22 cellular contexts compared by ENCODE assay signal in the genomic region with DNA sequence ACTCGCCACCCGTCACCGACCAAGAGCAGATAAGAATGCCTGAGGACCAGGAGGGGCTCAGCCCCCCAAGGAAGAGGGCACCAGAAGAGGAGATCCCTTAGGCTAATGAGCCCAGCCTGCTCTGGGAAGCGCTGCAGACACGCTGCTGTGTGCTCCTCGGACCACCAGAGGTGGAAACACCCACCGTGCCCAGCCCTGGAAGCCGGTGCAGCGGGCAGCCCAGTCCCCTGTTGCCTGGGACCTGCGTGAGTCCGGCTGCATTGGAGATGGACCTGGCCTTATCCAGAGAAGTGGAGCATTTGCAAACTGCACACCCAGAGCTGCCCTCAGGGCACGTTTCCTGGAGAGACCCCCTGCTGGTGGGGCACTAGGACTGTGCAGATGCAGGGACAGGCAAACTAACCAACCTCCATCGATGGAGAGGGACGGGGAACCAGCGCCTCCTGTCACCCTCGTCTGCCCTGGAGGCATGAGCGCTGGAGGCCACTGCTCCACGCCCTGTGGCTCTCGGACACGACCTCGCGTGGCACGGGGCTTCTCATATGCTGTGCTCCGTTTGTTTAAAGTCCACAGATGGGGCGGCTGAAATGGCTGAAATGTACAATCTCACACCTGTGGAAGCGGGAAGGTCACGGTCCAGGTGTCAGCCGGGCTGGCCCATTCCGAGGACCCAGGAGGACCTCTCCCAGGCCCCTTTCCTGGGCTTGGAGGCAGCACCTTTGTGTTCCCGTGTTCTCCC.
A peak's percentile ranks its signal among the peaks of the same experiment; 100 is the strongest.
DNase-seq lines count a peak whose midpoint lies in the region; ATAC-seq and TF ChIP-seq lines count a peak whose summit lies in the region.
"Had no signal": no experiment of that assay in that cellular context is flagged by ENCODE, and none has a peak within 500 bp of the region (broad histone marks: within the 10 kb centered on the region; RNA-seq: fewer than 3 reads in every experiment).

No MANE protein-coding gene starts in this region.

- peak overlapping the region; percentile 80 for H3K23ac ChIP-seq in neuronal stem cell (ENCODE audit: low read depth, low read length, poor library complexity)
- H3K23ac ChIP-seq in mesendoderm (ENCODE audit: low read length) = no peak overlapping the region

- in situ Hi-C loops in brain microvascular endothelial cell (cut with HindIII; ENCODE audit: low pct_ligation_motif_present, low sequenced_read_pairs) = no loop called here

- peak overlapping the region; percentile 79 for H3K14ac ChIP-seq in neuronal stem cell (ENCODE audit: low read length)

- CTCF ChIA-PET in activated naive CD4-positive, alpha-beta T cell treated with anti-CD3 and anti-CD28 coated beads, Interleukin-2, amount 10 ng/mL, durations not matched to agents 7 days and 5 days (lab: Charles Lee) = interaction anchor here (0.9 kb wide), 1 partner anchor 92 kb away, joined by 3 read pairs; no protein-coding TSS in a partner anchor
- CTCF ChIA-PET in activated CD4-positive, alpha-beta T cell treated with anti-CD3 and anti-CD28 coated beads, Interleukin-2, amount 10 ng/mL, durations not matched to agents 7 days and 5 days (lab: Charles Lee) = no interaction called here

- peaks cover 5% of the 10 kb centered on the region for H3K4me1 Mint-ChIP-seq in activated naive CD4-positive, alpha-beta T cell treated with anti-CD3 and anti-CD28 coated beads, Interleukin-2, amount 10 ng/mL, durations not matched to agents 7 days and 5 days
- peaks cover 19 to 23% (median 20%) of the 10 kb centered on the region in 3 donors for H3K4me1 Mint-ChIP-seq in IgD-negative memory B cell
- peaks cover 7% of the 10 kb centered on the region for H3K4me1 Mint-ChIP-seq in activated CD4-positive, alpha-beta T cell treated with anti-CD3 and anti-CD28 coated beads, Interleukin-2, amount 10 ng/mL, durations not matched to agents 7 days and 5 days

- no peaks in the 10 kb centered on the region for H3K27me3 Mint-ChIP-seq in activated naive CD4-positive, alpha-beta T cell treated with anti-CD3 and anti-CD28 coated beads, Interleukin-2, amount 10 ng/mL, durations not matched to agents 7 days and 5 days
- no peaks in the 10 kb centered on the region for H3K27me3 Mint-ChIP-seq in IgD-negative memory B cell
- H3K27me3 Mint-ChIP-seq in activated CD4-positive, alpha-beta T cell treated with anti-CD3 and anti-CD28 coated beads, Interleukin-2, amount 10 ng/mL, durations not matched to agents 7 days and 5 days = no peaks in the 10 kb centered on the region
- H3K27me3 Mint-ChIP-seq: activated CD4-positive, alpha-beta memory T cell treated with anti-CD3 and anti-CD28 coated beads for 36 hours; activated naive CD8-positive, alpha-beta T cell treated with anti-CD3 and anti-CD28 coated beads, Interleukin-2, amount 10 ng/mL, durations not matched to agents 7 days and 5 days had no signal

- H3K4me1 ChIP-seq in neuronal stem cell (ENCODE audit: control insufficient read depth in 2 of 2, insufficient read depth in 1 of 2, low read depth in 1 of 2, low read length in 2 of 2) = peaks cover 14 to 27% of the 10 kb centered on the region in 2 donors
- H3K4me1 ChIP-seq in suprapubic skin = peaks cover 8% of the 10 kb centered on the region
- H3K4me1 ChIP-seq in mesendoderm (ENCODE audit: control insufficient read depth, low read depth, low read length) = peaks cover 7% of the 10 kb centered on the region

- peaks cover 2% of the 10 kb centered on the region for H3K79me1 ChIP-seq in neuronal stem cell (ENCODE audit: low read depth, low read length)
- no peaks in the 10 kb centered on the region for H3K79me1 ChIP-seq in mesendoderm (ENCODE audit: low read length)

- H3K9ac ChIP-seq in neuronal stem cell (ENCODE audit: low read depth, low read length, poor library complexity) = no peak overlapping the region
- H3K9ac ChIP-seq in mesendoderm (ENCODE audit: low read length) = no peak overlapping the region

- no peak overlapping the region for H2AK5ac ChIP-seq in neuronal stem cell (ENCODE audit: low read depth, low read length)
- H2AK5ac ChIP-seq in mesendoderm (ENCODE audit: low read length) = no peak overlapping the region

- no peak for TF ChIP-seq EP300 in suprapubic skin (IDR thresholded peaks at IDR 0.05)

- H2BK5ac ChIP-seq in neuronal stem cell (ENCODE audit: low read length) = no peak overlapping the region
- H2BK5ac ChIP-seq in mesendoderm (ENCODE audit: low read length) = no peak overlapping the region

- no peak for ATAC-seq in activated naive CD4-positive, alpha-beta T cell treated with anti-CD3 and anti-CD28 coated beads, Interleukin-2, amount 50 U/mL, for 72 hours

- H3K4ac ChIP-seq in neuronal stem cell (ENCODE audit: low read length) (peak overlapping the region; percentile 23), mesendoderm (ENCODE audit: low read depth, low read length) (no peak overlapping the region)

- H3K9me3 ChIP-seq in neuronal stem cell (replicated peaks in 1 of 2; ENCODE audit: control insufficient read depth in 2 of 2, insufficient read depth in 1 of 2, low read depth in 1 of 2, low read length in 2 of 2) = no peaks in the 10 kb centered on the region
- H3K9me3 ChIP-seq in suprapubic skin = no peaks in the 10 kb centered on the region
- H3K9me3 ChIP-seq: ascending aorta, transverse colon had no signal

- H3K36me3 Mint-ChIP-seq in activated naive CD4-positive, alpha-beta T cell treated with anti-CD3 and anti-CD28 coated beads, Interleukin-2, amount 50 U/mL, for 72 hours = peaks cover 0 to 5% of the 10 kb centered on the region in 2 donors
- H3K36me3 Mint-ChIP-seq in activated naive CD4-positive, alpha-beta T cell treated with anti-CD3 and anti-CD28 coated beads, Interleukin-2, amount 10 ng/mL, durations not matched to agents 7 days and 5 days = peaks cover 11% of the 10 kb centered on the region
- peaks cover 4% of the 10 kb centered on the region for H3K36me3 Mint-ChIP-seq in IgD-negative memory B cell
- H3K36me3 Mint-ChIP-seq in activated CD4-positive, alpha-beta T cell treated with anti-CD3 and anti-CD28 coated beads, Interleukin-2, amount 10 ng/mL, durations not matched to agents 7 days and 5 days (ENCODE audit: low read depth) = no peaks in the 10 kb centered on the region

- no peaks in the 10 kb centered on the region for H3K9me3 Mint-ChIP-seq in activated naive CD4-positive, alpha-beta T cell treated with anti-CD3 and anti-CD28 coated beads, Interleukin-2, amount 50 U/mL, for 72 hours
- no peaks in the 10 kb centered on the region for H3K9me3 Mint-ChIP-seq in activated naive CD4-positive, alpha-beta T cell treated with anti-CD3 and anti-CD28 coated beads, Interleukin-2, amount 10 ng/mL, durations not matched to agents 7 days and 5 days
- H3K9me3 Mint-ChIP-seq in IgD-negative memory B cell = no peaks in the 10 kb centered on the region
- H3K9me3 Mint-ChIP-seq in activated CD4-positive, alpha-beta T cell treated with anti-CD3 and anti-CD28 coated beads, Interleukin-2, amount 10 ng/mL, durations not matched to agents 7 days and 5 days = no peaks in the 10 kb centered on the region
- H3K9me3 Mint-ChIP-seq: activated CD4-positive, alpha-beta memory T cell treated with anti-CD3 and anti-CD28 coated beads for 36 hours; activated naive CD8-positive, alpha-beta T cell treated with anti-CD3 and anti-CD28 coated beads, Interleukin-2, amount 10 ng/mL, durations not matched to agents 7 days and 5 days had no signal

- H4K5ac ChIP-seq in mesendoderm (ENCODE audit: low read length) = no peak overlapping the region

- H3K18ac ChIP-seq in neuronal stem cell (ENCODE audit: low read length) (peak overlapping the region; percentile 64), mesendoderm (ENCODE audit: low read length) (no peak overlapping the region)

- H2BK15ac ChIP-seq in neuronal stem cell (ENCODE audit: low read length) = no peak overlapping the region
- no peak overlapping the region for H2BK15ac ChIP-seq in mesendoderm (replicated peaks; ENCODE audit: low read depth)

- H2BK120ac ChIP-seq in neuronal stem cell (ENCODE audit: low read depth, low read length) (no peak overlapping the region), mesendoderm (ENCODE audit: low read depth, low read length) (no peak overlapping the region)

- no peak overlapping the region for H4K91ac ChIP-seq in neuronal stem cell (ENCODE audit: low read depth, low read length, poor library complexity)

- H2BK12ac ChIP-seq in neuronal stem cell (ENCODE audit: low read length) = no peak overlapping the region

- H3K4me2 ChIP-seq in neuronal stem cell (ENCODE audit: insufficient read depth, low read length, poor library complexity, severe bottlenecking) (no peak overlapping the region), mesendoderm (ENCODE audit: low read length) (no peak overlapping the region)
- H3K4me2 ChIP-seq: smooth muscle cell had no signal

- H2AFZ ChIP-seq in neuronal stem cell (ENCODE audit: low read length) = no peak overlapping the region

- TF ChIP-seq POLR2A in suprapubic skin (IDR thresholded peaks at IDR 0.05) = no peak

- no peak overlapping the region for H3K4me3 ChIP-seq in brain microvascular endothelial cell (ENCODE audit: low read depth, low read length)
- no peak overlapping the region for H3K4me3 ChIP-seq in neuronal stem cell (ENCODE audit: low read length in 2 of 2)
- H3K4me3 ChIP-seq in suprapubic skin = no peak overlapping the region
- H3K4me3 ChIP-seq in mesendoderm (ENCODE audit: low read length) = no peak overlapping the region
- H3K4me3 ChIP-seq: ascending aorta, smooth muscle cell, transverse colon had no signal

- H4K8ac ChIP-seq in neuronal stem cell (ENCODE audit: low read depth, low read length) (peak overlapping the region; percentile 23), mesendoderm (ENCODE audit: low read depth, low read length) (no peak overlapping the region)

- H3K56ac ChIP-seq in mesendoderm (ENCODE audit: low read length) = no peak overlapping the region

- WGBS in neuronal stem cell (ENCODE audit: extremely low coverage in 2 of 2, insufficient read length in 2 of 2, insufficient replicate concordance in 1 of 2), 2 donors = no CpG with 5 or more reads among the region's 30 CpGs
- WGBS in suprapubic skin = 96% methylated on average over 11 of the region's 30 CpGs
- WGBS in mesendoderm (ENCODE audit: extremely low coverage, insufficient coverage, low lambda C conversion rate) = no CpG with 5 or more reads among the region's 30 CpGs

- no peak overlapping the region for H3K4me3 Mint-ChIP-seq in activated naive CD4-positive, alpha-beta T cell treated with anti-CD3 and anti-CD28 coated beads, Interleukin-2, amount 10 ng/mL, durations not matched to agents 7 days and 5 days
- peak overlapping the region in 1 of 4 donors; percentile 38 for H3K4me3 Mint-ChIP-seq in IgD-negative memory B cell
- no peak overlapping the region for H3K4me3 Mint-ChIP-seq in activated CD4-positive, alpha-beta T cell treated with anti-CD3 and anti-CD28 coated beads, Interleukin-2, amount 10 ng/mL, durations not matched to agents 7 days and 5 days
- H3K4me3 Mint-ChIP-seq: activated CD4-positive, alpha-beta memory T cell treated with anti-CD3 and anti-CD28 coated beads for 36 hours had no signal

- H3K27ac Mint-ChIP-seq in activated naive CD4-positive, alpha-beta T cell treated with anti-CD3 and anti-CD28 coated beads, Interleukin-2, amount 50 U/mL, for 72 hours = peak overlapping the region; percentile 27 to 93
- H3K27ac Mint-ChIP-seq in activated naive CD4-positive, alpha-beta T cell treated with anti-CD3 and anti-CD28 coated beads, Interleukin-2, amount 10 ng/mL, durations not matched to agents 7 days and 5 days = no peak overlapping the region
- peak overlapping the region; percentile 80 to 84 (median 82) for H3K27ac Mint-ChIP-seq in IgD-negative memory B cell
- no peak overlapping the region for H3K27ac Mint-ChIP-seq in activated CD4-positive, alpha-beta T cell treated with anti-CD3 and anti-CD28 coated beads, Interleukin-2, amount 10 ng/mL, durations not matched to agents 7 days and 5 days
- H3K27ac Mint-ChIP-seq: activated CD4-positive, alpha-beta memory T cell treated with anti-CD3 and anti-CD28 coated beads for 36 hours had no signal

- H3K27ac ChIP-seq in brain microvascular endothelial cell = no peak overlapping the region
- H3K27ac ChIP-seq in neuronal stem cell (replicated peaks; ENCODE audit: low read length) = no peak overlapping the region
- no peak overlapping the region for H3K27ac ChIP-seq in suprapubic skin
- no peak overlapping the region for H3K27ac ChIP-seq in mesendoderm (ENCODE audit: low read depth, low read length)
- H3K27ac ChIP-seq: ascending aorta, transverse colon had no signal

- H3K36me3 ChIP-seq in brain microvascular endothelial cell (replicated peaks) (peaks cover 8% of the 10 kb centered on the region), neuronal stem cell (replicated peaks in 1 of 2; ENCODE audit: control insufficient read depth in 2 of 2, insufficient read depth in 2 of 2, low read length in 2 of 2) (peaks cover 14 to 51% of the 10 kb centered on the region in 2 donors), suprapubic skin (peaks cover 59% of the 10 kb centered on the region), mesendoderm (ENCODE audit: control insufficient read depth, insufficient read depth, low read length) (no peaks in the 10 kb centered on the region)

- no peaks in the 10 kb centered on the region for H3K79me2 ChIP-seq in mesendoderm (ENCODE audit: control insufficient read depth, insufficient read depth, low read length)

- TF ChIP-seq CTCF in brain microvascular endothelial cell (IDR thresholded peaks at IDR 0.05; ENCODE audit: low read depth, low read length, missing control alignments) = peak; percentile 15
- TF ChIP-seq CTCF in suprapubic skin (IDR thresholded peaks at IDR 0.05) = no peak

- DNase-seq in activated naive CD4-positive, alpha-beta T cell treated with anti-CD3 and anti-CD28 coated beads, Interleukin-2, amount 50 U/mL, for 72 hours (ENCODE audit: low spot score in 2 of 2) = no peak
- no peak for DNase-seq in activated naive CD4-positive, alpha-beta T cell treated with anti-CD3 and anti-CD28 coated beads, Interleukin-2, amount 10 ng/mL, durations not matched to agents 7 days and 5 days
- DNase-seq in brain microvascular endothelial cell (no peak), neuronal stem cell (ENCODE audit: low spot score) (no peak), suprapubic skin (ENCODE audit: low spot score in 2 of 2) (no peak), mesendoderm (no peak)
- DNase-seq in activated CD4-positive, alpha-beta T cell treated with anti-CD3 and anti-CD28 coated beads, Interleukin-2, amount 10 ng/mL, durations not matched to agents 7 days and 5 days = no peak
- DNase-seq: activated CD4-positive, alpha-beta memory T cell treated with anti-CD3 and anti-CD28 coated beads for 36 hours; activated naive CD8-positive, alpha-beta T cell treated with anti-CD3 and anti-CD28 coated beads, Interleukin-2, amount 10 ng/mL, durations not matched to agents 7 days and 5 days; cerebellar nuclear complex; hypothalamus; mesenchymal stem cell; NCI-H1092; NCI-H2029; NCI-H2227 treated with DMSO at 0.1 percent for 48 hours; stimulated activated CD4-positive, alpha-beta T cell treated with anti-CD3 and anti-CD28 coated beads, Interleukin-1b, Interleukin-23, amount 100 ng/mL, for 48 hours; SW 1271; T1000; transverse colon had no signal

- POLR2A ChIA-PET in activated CD4-positive, alpha-beta T cell treated with anti-CD3 and anti-CD28 coated beads, Interleukin-2, amount 10 ng/mL, durations not matched to agents 7 days and 5 days (lab: Charles Lee) = no interaction called here

- no peaks in the 10 kb centered on the region for H3K27me3 ChIP-seq in brain microvascular endothelial cell (replicated peaks)
- H3K27me3 ChIP-seq in neuronal stem cell (ENCODE audit: control insufficient read depth in 3 of 3, insufficient read depth in 3 of 3, low read depth in 1 of 3, low read length in 3 of 3) = no peaks in the 10 kb centered on the region
- H3K27me3 ChIP-seq in suprapubic skin = no peaks in the 10 kb centered on the region
- no peaks in the 10 kb centered on the region for H3K27me3 ChIP-seq in mesendoderm (ENCODE audit: insufficient read depth, low read length, poor library complexity)
- H3K27me3 ChIP-seq: ascending aorta, transverse colon had no signal

Comparison
In these comparisons a context has a peak if more than half of its experiments do, and no peak if none do; other contexts are left out.
1. H3K27ac Mint-ChIP-seq: peak in activated naive CD4-positive, alpha-beta T cell treated with anti-CD3 and anti-CD28 coated beads, Interleukin-2, amount 50 U/mL, for 72 hours (2 of 2) and IgD-negative memory B cell (3 of 3); none in activated naive CD4-positive, alpha-beta T cell treated with anti-CD3 and anti-CD28 coated beads, Interleukin-2, amount 10 ng/mL, durations not matched to agents 7 days and 5 days (single experiment) and activated CD4-positive, alpha-beta T cell treated with anti-CD3 and anti-CD28 coated beads, Interleukin-2, amount 10 ng/mL, durations not matched to agents 7 days and 5 days (single experiment).